In the genomic region with DNA sequence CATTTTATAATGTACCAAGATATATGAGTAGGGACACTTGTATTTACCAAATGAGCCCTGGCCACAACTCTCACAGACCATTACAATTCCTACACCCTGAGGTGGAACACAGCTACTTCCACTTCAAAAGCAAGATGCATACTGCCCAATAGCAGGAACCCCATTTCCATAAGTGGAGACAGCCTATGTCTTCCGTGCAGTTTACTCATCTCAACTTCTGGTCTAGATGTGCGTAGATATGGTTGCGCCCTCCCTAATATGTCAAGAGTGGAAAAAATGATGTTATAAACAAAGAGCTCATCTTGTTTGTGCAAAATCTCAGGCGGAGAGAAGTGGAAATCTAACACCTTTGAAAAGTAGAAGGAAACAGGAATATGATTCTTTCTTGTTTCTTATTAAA, we compare ENCODE assay signal across 17 cellular contexts. TPM values are rescaled to one million over a fixed set of nuclear protein-coding genes. Genes with fewer than 3 reads are reported as not detected.
DNase-seq lines count a peak whose midpoint lies in the region; ATAC-seq and TF ChIP-seq lines count a peak whose summit lies in the region.
"Had no signal": no experiment of that assay in that cellular context is flagged by ENCODE, and none has a peak within 500 bp of the region (broad histone marks: within the 10 kb centered on the region; RNA-seq: fewer than 3 reads in every experiment).

No MANE protein-coding gene starts in this region.

- H3K27ac Mint-ChIP-seq in activated CD4-positive, alpha-beta T cell treated with anti-CD3 and anti-CD28 coated beads, Interleukin-2, amount 10 ng/mL, durations not matched to agents 24 days and 14 days: peak overlapping the region; percentile 39
- peak overlapping the region in 4 of 7 donors; percentile 51 to 80 (median 68) for H3K27ac Mint-ChIP-seq in CD14-positive monocyte
- peak overlapping the region; percentile 2 for H3K27ac Mint-ChIP-seq in activated CD8-positive, alpha-beta T cell treated with anti-CD3 and anti-CD28 coated beads, Interleukin-2, amount 10 ng/mL, durations not matched to agents 7 days and 5 days
- peak overlapping the region; percentile 17 to 90 for H3K27ac Mint-ChIP-seq in effector memory CD8-positive, alpha-beta T cell

- no peak for DNase-seq in activated CD4-positive, alpha-beta T cell treated with anti-CD3 and anti-CD28 coated beads, Interleukin-2, amount 10 ng/mL, durations not matched to agents 24 days and 14 days
- no peak for DNase-seq in activated CD4-positive, alpha-beta T cell treated with anti-CD3 and anti-CD28 coated beads for 48 hours
- DNase-seq in CD14-positive monocyte (ENCODE audit: low spot score): no peak
- DNase-seq in activated CD8-positive, alpha-beta T cell treated with anti-CD3 and anti-CD28 coated beads, Interleukin-2, amount 10 ng/mL, durations not matched to agents 7 days and 5 days: no peak
- DNase-seq in effector memory CD8-positive, alpha-beta T cell: no peak
- DNase-seq in NCI-H1417 treated with DMSO at 0.1 percent for 48 hours (lab: John Stamatoyannopoulos, UW): no peak
- DNase-seq: C1 segment of cervical spinal cord, DMS53, HCEC 1CT, Kasumi-1, NCI-H1417, NCI-H2029, NCI-H2171 treated with DMSO at 0.1 percent for 48 hours, NCI-H774, PC-9 had no signal

- peaks cover 48% of the 10 kb centered on the region for H3K4me1 Mint-ChIP-seq in activated CD4-positive, alpha-beta T cell treated with anti-CD3 and anti-CD28 coated beads, Interleukin-2, amount 10 ng/mL, durations not matched to agents 24 days and 14 days
- H3K4me1 Mint-ChIP-seq in CD14-positive monocyte: peaks cover 67% of the 10 kb centered on the region
- peaks cover 69% of the 10 kb centered on the region for H3K4me1 Mint-ChIP-seq in activated CD8-positive, alpha-beta T cell treated with anti-CD3 and anti-CD28 coated beads, Interleukin-2, amount 10 ng/mL, durations not matched to agents 7 days and 5 days (ENCODE audit: low read depth)
- H3K4me1 Mint-ChIP-seq in effector memory CD8-positive, alpha-beta T cell (ENCODE audit: low read depth in 2 of 2): peaks cover 36 to 65% of the 10 kb centered on the region in 2 donors

- H3K4me3 Mint-ChIP-seq in activated CD4-positive, alpha-beta T cell treated with anti-CD3 and anti-CD28 coated beads, Interleukin-2, amount 10 ng/mL, durations not matched to agents 24 days and 14 days: no peak overlapping the region
- H3K4me3 Mint-ChIP-seq in CD14-positive monocyte: no peak overlapping the region
- H3K4me3 Mint-ChIP-seq in activated CD8-positive, alpha-beta T cell treated with anti-CD3 and anti-CD28 coated beads, Interleukin-2, amount 10 ng/mL, durations not matched to agents 7 days and 5 days: no peak overlapping the region
- peak overlapping the region in 1 of 2 donors; percentile 19 for H3K4me3 Mint-ChIP-seq in effector memory CD8-positive, alpha-beta T cell

- peaks cover 46% of the 10 kb centered on the region for H3K36me3 Mint-ChIP-seq in activated CD4-positive, alpha-beta T cell treated with anti-CD3 and anti-CD28 coated beads, Interleukin-2, amount 10 ng/mL, durations not matched to agents 24 days and 14 days (ENCODE audit: low read depth)
- peaks cover 17 to 41% of the 10 kb centered on the region in 2 donors for H3K36me3 Mint-ChIP-seq in CD14-positive monocyte
- peaks cover 61% of the 10 kb centered on the region for H3K36me3 Mint-ChIP-seq in activated CD8-positive, alpha-beta T cell treated with anti-CD3 and anti-CD28 coated beads, Interleukin-2, amount 10 ng/mL, durations not matched to agents 7 days and 5 days (ENCODE audit: low read depth)
- peaks cover 10% of the 10 kb centered on the region for H3K36me3 Mint-ChIP-seq in effector memory CD8-positive, alpha-beta T cell (ENCODE audit: insufficient read depth)

- TF ChIP-seq CTCF in CD14-positive monocyte (IDR thresholded peaks at IDR 0.05): no peak

- intact Hi-C loops in activated CD4-positive, alpha-beta T cell treated with anti-CD3 and anti-CD28 coated beads, Interleukin-2, amount 10 ng/mL, durations not matched to agents 24 days and 14 days (cut with micrococcal nuclease): no loop called here
- intact Hi-C loops in CD14-positive monocyte (cut with micrococcal nuclease): no loop called here

- CTCF ChIA-PET in activated CD8-positive, alpha-beta T cell treated with anti-CD3 and anti-CD28 coated beads, Interleukin-2, amount 10 ng/mL, durations not matched to agents 7 days and 5 days (lab: Charles Lee): interaction anchor here (1.0 kb wide), 1 partner anchor 10 kb away, joined by 3 read pairs; no protein-coding TSS in a partner anchor

- peak; percentile 44 for ATAC-seq in activated CD8-positive, alpha-beta T cell treated with anti-CD3 and anti-CD28 coated beads, Interleukin-2, amount 10 ng/mL, durations not matched to agents 7 days and 5 days
- peak; percentile 45 for ATAC-seq in effector memory CD8-positive, alpha-beta T cell (replicated peaks)
- no peak for ATAC-seq in GM21526 (IDR thresholded peaks at IDR 0.05; ENCODE audit: low FRiP score, unreplicated experiment)
- no peak for ATAC-seq in HG03095 (IDR thresholded peaks at IDR 0.05; ENCODE audit: unreplicated experiment)

- H3K27me3 Mint-ChIP-seq in activated CD4-positive, alpha-beta T cell treated with anti-CD3 and anti-CD28 coated beads, Interleukin-2, amount 10 ng/mL, durations not matched to agents 24 days and 14 days: no peaks in the 10 kb centered on the region
- H3K27me3 Mint-ChIP-seq in CD14-positive monocyte (ENCODE audit: low read depth in 3 of 3): no peaks in the 10 kb centered on the region
- H3K27me3 Mint-ChIP-seq in activated CD8-positive, alpha-beta T cell treated with anti-CD3 and anti-CD28 coated beads, Interleukin-2, amount 10 ng/mL, durations not matched to agents 7 days and 5 days (ENCODE audit: low read depth): no peaks in the 10 kb centered on the region
- no peaks in the 10 kb centered on the region for H3K27me3 Mint-ChIP-seq in effector memory CD8-positive, alpha-beta T cell

- POLR2A ChIA-PET in activated CD8-positive, alpha-beta T cell treated with anti-CD3 and anti-CD28 coated beads, Interleukin-2, amount 10 ng/mL, durations not matched to agents 7 days and 5 days (lab: Charles Lee): no interaction called here

- H3K9me3 Mint-ChIP-seq in activated CD4-positive, alpha-beta T cell treated with anti-CD3 and anti-CD28 coated beads, Interleukin-2, amount 10 ng/mL, durations not matched to agents 24 days and 14 days: no peaks in the 10 kb centered on the region
- H3K9me3 Mint-ChIP-seq in CD14-positive monocyte: no peaks in the 10 kb centered on the region
- no peaks in the 10 kb centered on the region for H3K9me3 Mint-ChIP-seq in activated CD8-positive, alpha-beta T cell treated with anti-CD3 and anti-CD28 coated beads, Interleukin-2, amount 10 ng/mL, durations not matched to agents 7 days and 5 days (ENCODE audit: insufficient read depth)
- H3K9me3 Mint-ChIP-seq in effector memory CD8-positive, alpha-beta T cell: no peaks in the 10 kb centered on the region

RNA-seq across cellular contexts. Expression of a gene that starts 44.6 kb away (rescaled TPM):
- 98.8 and 100 TPM in 2 replicates for total RNA-seq in activated CD4-positive, alpha-beta T cell treated with anti-CD3 and anti-CD28 coated beads, Interleukin-2, amount 10 ng/mL, durations not matched to agents 24 days and 14 days
- 100 to 1,000 TPM; 135 to 159 TPM for polyA plus RNA-seq in CD14-positive monocyte
- total RNA-seq in activated CD8-positive, alpha-beta T cell treated with anti-CD3 and anti-CD28 coated beads, Interleukin-2, amount 10 ng/mL, durations not matched to agents 7 days and 5 days: 100 to 1,000 TPM; 102 to 105 TPM

RNA-seq across cellular contexts. Expression of a gene that starts 48.3 kb away (rescaled TPM):
- 121 TPM in 2 replicates for total RNA-seq in activated CD4-positive, alpha-beta T cell treated with anti-CD3 and anti-CD28 coated beads, Interleukin-2, amount 10 ng/mL, durations not matched to agents 24 days and 14 days
- 10 to 100 TPM; 73.0 to 84.2 TPM for polyA plus RNA-seq in CD14-positive monocyte
- 10 to 100 TPM; 79.6 to 85.2 TPM for total RNA-seq in activated CD8-positive, alpha-beta T cell treated with anti-CD3 and anti-CD28 coated beads, Interleukin-2, amount 10 ng/mL, durations not matched to agents 7 days and 5 days

Comparison
In these comparisons a context has a peak if more than half of its experiments do, and no peak if none do; other contexts are left out.
1. H3K27ac Mint-ChIP-seq: peak in every context shown above with its lines; median percentile 68 in CD14-positive monocyte; 54 in effector memory CD8-positive, alpha-beta T cell; 39 in activated CD4-positive, alpha-beta T cell treated with anti-CD3 and anti-CD28 coated beads, Interleukin-2, amount 10 ng/mL, durations not matched to agents 24 days and 14 days; 2 in activated CD8-positive, alpha-beta T cell treated with anti-CD3 and anti-CD28 coated beads, Interleukin-2, amount 10 ng/mL, durations not matched to agents 7 days and 5 days.
2. ATAC-seq: peak in activated CD8-positive, alpha-beta T cell treated with anti-CD3 and anti-CD28 coated beads, Interleukin-2, amount 10 ng/mL, durations not matched to agents 7 days and 5 days (single experiment) and effector memory CD8-positive, alpha-beta T cell (single experiment); none in GM21526 (single experiment) and HG03095 (single experiment).